ENCODE assay signal across 8 cellular contexts in the genomic region with DNA sequence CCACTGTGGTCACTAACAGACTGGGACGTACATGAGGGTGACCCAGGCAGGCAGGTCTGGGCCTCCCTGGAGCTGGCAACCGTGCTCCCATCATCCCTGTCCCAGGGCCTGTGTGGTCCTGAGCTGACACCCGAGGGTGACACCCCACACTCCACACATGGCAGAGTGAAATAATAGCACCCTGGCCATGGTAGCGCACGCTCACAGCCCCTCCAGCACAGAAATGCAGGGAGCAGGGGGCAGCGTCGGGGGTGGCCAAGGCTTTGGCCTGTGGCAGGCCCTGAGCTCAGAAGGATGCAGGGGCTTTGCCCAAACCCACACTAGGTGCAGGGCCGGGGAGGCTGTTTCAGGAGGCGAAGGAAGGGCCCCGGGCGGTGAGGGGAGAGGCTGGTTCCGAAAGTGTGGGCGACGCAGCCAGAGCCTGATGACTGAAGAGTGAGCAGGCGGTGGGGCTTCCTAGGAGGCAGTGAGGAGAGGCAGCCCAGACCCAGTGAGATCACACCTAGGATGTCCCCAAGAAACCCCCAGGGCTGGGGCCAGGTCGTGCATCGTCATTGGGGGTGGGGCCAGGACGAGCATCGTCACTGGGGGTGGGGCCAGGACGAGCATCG. TPM values are rescaled to one million over a fixed set of nuclear protein-coding genes. Genes with fewer than 3 reads are reported as not detected.
DNase-seq lines count a peak whose midpoint lies in the region; ATAC-seq and TF ChIP-seq lines count a peak whose summit lies in the region.

No MANE protein-coding gene starts in this region.

- TF ChIP-seq POLR2A in right lobe of liver (IDR thresholded peaks at IDR 0.05): no peak

- H3K4me1 ChIP-seq in HUES48 (ENCODE audit: control insufficient read depth, insufficient read depth, low read length) (peaks cover 11% of the 10 kb centered on the region), right lobe of liver (no peaks in the 10 kb centered on the region)

- intact Hi-C loops in right lobe of liver (cut with DNase I): no loop called here

- H3K36me3 ChIP-seq in HUES48 (ENCODE audit: control insufficient read depth, insufficient read depth, low read length): no peaks in the 10 kb centered on the region
- no peaks in the 10 kb centered on the region for H3K36me3 ChIP-seq in right lobe of liver

- H3K4me3 ChIP-seq in HUES48 (ENCODE audit: low read depth, low read length): peak overlapping the region; percentile 31; the same call in 1 of the 2 replicates
- no peak overlapping the region for H3K4me3 ChIP-seq in right lobe of liver

- DNase-seq in AG08395 (ENCODE audit: low spot score) (peak; percentile 53), cerebellar cortex (ENCODE audit: low spot score) (peak; percentile 79), right lobe of liver (no peak), ureter (ENCODE audit: low spot score) (no peak)
- DNase-seq in stimulated activated CD8-positive, alpha-beta memory T cell treated with anti-CD3 and anti-CD28 coated beads, Interleukin-12 subunit alpha, Interleukin-12 subunit beta, amount 100 ng/mL, for 4 hours (ENCODE audit: low read depth): peak; percentile 58

- H3K27me3 ChIP-seq in HUES48 (ENCODE audit: control insufficient read depth, insufficient read depth, low read length) (peaks cover 8% of the 10 kb centered on the region; the same call in 1 of the 2 replicates), right lobe of liver (no peaks in the 10 kb centered on the region)

- no peaks in the 10 kb centered on the region for H3K9me3 ChIP-seq in HUES48 (ENCODE audit: control insufficient read depth, insufficient read depth, low read length)
- no peaks in the 10 kb centered on the region for H3K9me3 ChIP-seq in right lobe of liver

- 44% methylated on average over 5 of the region's 21 CpGs for WGBS in right lobe of liver (ENCODE audit: insufficient coverage, low coverage, low lambda C conversion rate, missing lambda C conversion rate)

- no peak for TF ChIP-seq CTCF in right lobe of liver (IDR thresholded peaks at IDR 0.05)

- H3K9ac ChIP-seq in HUES48 (ENCODE audit: low read depth, low read length): peak overlapping the region; percentile 9; the same call in 1 of the 2 replicates

- ATAC-seq in GM19035 (IDR thresholded peaks at IDR 0.05; ENCODE audit: unreplicated experiment): peak; percentile 70
- ATAC-seq in activated CD4-positive, CD25-positive, alpha-beta regulatory T cell treated with anti-CD3 and anti-CD28 coated beads, Interleukin-2, amount 50 U/mL, for 24 hours: peak; percentile 94
- ATAC-seq in right lobe of liver: peak in 3 of 4 donors; percentile 11 to 36 (median 13)

- H3K27ac ChIP-seq in HUES48 (ENCODE audit: low read depth, low read length) (peak overlapping the region; percentile 84), right lobe of liver (no peak overlapping the region)

RNA-seq across cellular contexts. Expression of a gene that starts 12.9 kb away (rescaled TPM):
- total RNA-seq in right lobe of liver (not detected), ureter (not detected)

RNA-seq across cellular contexts. Expression of a gene that starts 29.3 kb away (rescaled TPM):
- total RNA-seq in right lobe of liver (not detected), ureter (not detected)

RNA-seq across cellular contexts. Expression of a gene that starts 44.7 kb away (rescaled TPM):
- total RNA-seq in right lobe of liver (1 to 10 TPM in 1 of 6 experiments, under 1 TPM in 4, not detected in 1; 0.07 to 1.4 (median 0.26) TPM), ureter (3.0 TPM)

Comparison
In these comparisons a context has a peak if more than half of its experiments do, and no peak if none do; other contexts are left out.
1. DNase-seq: peak in AG08395 (single experiment), cerebellar cortex (single experiment) and stimulated activated CD8-positive, alpha-beta memory T cell treated with anti-CD3 and anti-CD28 coated beads, Interleukin-12 subunit alpha, Interleukin-12 subunit beta, amount 100 ng/mL, for 4 hours (single experiment); none in right lobe of liver (0 of 3) and ureter (single experiment).
2. ATAC-seq: peak in every context shown above with its lines; median percentile 94 in activated CD4-positive, CD25-positive, alpha-beta regulatory T cell treated with anti-CD3 and anti-CD28 coated beads, Interleukin-2, amount 50 U/mL, for 24 hours; 70 in GM19035; 13 in right lobe of liver.